ENCODE assay signal across 1 cellular context in genomic region chr13:96181886-96182285, GRCh38.
TF ChIP-seq lines count a peak whose summit lies in the region.

No MANE protein-coding gene starts in this region.

TF ChIP-seq in GM23338, 12 proteins besides CTCF, POLR2A, EP300 and RAD21 (continued from another document):
- TF ChIP-seq ZNF462 (CRISPR knock-in tag; IDR thresholded peaks at IDR 0.05), result no peak
- no peak for TF ChIP-seq STAT1 (IDR thresholded peaks at IDR 0.05; ENCODE audit: unreplicated experiment)
- no peak for TF ChIP-seq NANOG (IDR thresholded peaks at IDR 0.05; ENCODE audit: borderline replicate concordance)
- no peak for TF ChIP-seq CREB1 (CRISPR knock-in tag; IDR thresholded peaks at IDR 0.05; ENCODE audit: low read depth)
- TF ChIP-seq EZH2 (IDR thresholded peaks at IDR 0.05; ENCODE audit: low read depth, unreplicated experiment), result no peak
- no peak for TF ChIP-seq POLR2AphosphoS5 (IDR thresholded peaks at IDR 0.05; ENCODE audit: low read depth)
- no peak for TF ChIP-seq ZNF114 (CRISPR knock-in tag; IDR thresholded peaks at IDR 0.05)
TF ChIP-seq in GM23338: peak in this region for 0.
